ENCODE assay signal across 29 cellular contexts in genomic region chr1:195894411-195894810, GRCh38.
A peak's percentile ranks its signal among the peaks of the same experiment; 100 is the strongest.
DNase-seq lines count a peak whose midpoint lies in the region; ATAC-seq, FAIRE-seq and TF ChIP-seq lines count a peak whose summit lies in the region.
"Had no signal": no experiment of that assay in that cellular context is flagged by ENCODE, and none has a peak within 500 bp of the region (broad histone marks: within the 10 kb centered on the region; RNA-seq: fewer than 3 reads in every experiment).

No MANE protein-coding gene starts in this region.

- TF ChIP-seq POLR2A in endothelial cell of umbilical vein (IDR thresholded peaks at IDR 0.05; ENCODE audit: low read depth, low read length) = no peak
- TF ChIP-seq POLR2A in right lobe of liver (IDR thresholded peaks at IDR 0.05) = no peak

- 20% methylated on average over 1 of the region's 1 CpG for whole genome bisulfite sequencing in right lobe of liver (ENCODE audit: insufficient coverage, low coverage, low lambda C conversion rate, missing lambda C conversion rate)

- H3K27ac Mint-ChIP-seq in natural killer cell treated with Interleukin-12 subunit alpha and Interleukin-12 subunit beta and Interleukin-15 and Interleukin-18, amount 100 ng/mL, for 72 hours = no peak overlapping the region
- H3K27ac Mint-ChIP-seq: activated CD4-positive, alpha-beta T cell treated with anti-CD3 and anti-CD28 coated beads for 36 hours; CD4-positive, alpha-beta T cell; dendritic cell treated with granulocyte-macrophage colony-stimulating factor and Interleukin-4, amounts not matched to agents 40 ng/mL and 50 ng/mL, for 4 days; naive thymus-derived CD8-positive, alpha-beta T cell; stimulated activated naive CD8-positive, alpha-beta T cell treated with anti-CD3 and anti-CD28 coated beads, Interleukin-15, amount 100 ng/mL, for 72 hours; T-helper 1 cell treated with Interleukin-12 subunit alpha and Interleukin-12 subunit beta and Interleukin-4 antibody, amounts not matched to agents 30 μg/mL and 1 μg/mL, for 36 hours had no signal

- CTCF ChIA-PET in endothelial cell of umbilical vein (lab: Charles Lee) = no interaction called here

- H3K4me1 ChIP-seq in endothelial cell of umbilical vein (ENCODE audit: control insufficient read depth, extremely low read depth, insufficient read depth, low read length) = no peaks in the 10 kb centered on the region
- H3K4me1 ChIP-seq in right lobe of liver = no peaks in the 10 kb centered on the region
- H3K4me1 ChIP-seq: adrenal gland, transverse colon had no signal

- DNase-seq in Right ventricle myocardium superior (peak; percentile 32), cardiac septum (ENCODE audit: low spot score) (no peak), endothelial cell of umbilical vein (ENCODE audit: low read depth, low spot score) (peak; percentile 28), right lobe of liver (no peak)
- no peak for DNase-seq in stimulated activated CD4-positive, alpha-beta T cell treated with anti-CD3 and anti-CD28 coated beads, Interleukin-4, amount 100 ng/mL, for 1 hour
- no peak for DNase-seq in natural killer cell treated with Interleukin-12 subunit alpha and Interleukin-12 subunit beta and Interleukin-15 and Interleukin-18, amount 100 ng/mL, for 72 hours (ENCODE audit: low spot score)
- DNase-seq: 8988T; activated CD4-positive, alpha-beta T cell treated with anti-CD3 and anti-CD28 coated beads for 36 hours; activated CD8-positive, alpha-beta memory T cell treated with anti-CD3 and anti-CD28 coated beads for 24 hours; activated naive CD4-positive, alpha-beta T cell; activated T-cell treated with anti-CD3 and anti-CD28 coated beads, Interleukin-2, amount 50 U/mL, for 48 hours; caudate nucleus; CD4-positive, alpha-beta T cell; GOT3; KBM-7; left colon; midbrain; naive thymus-derived CD8-positive, alpha-beta T cell; NCI-H1436; NCI-H524; NK-92 treated with Interleukin-12 subunit alpha and Interleukin-12 subunit beta, amount 100 ng/mL, for 24 hours; stimulated activated naive CD8-positive, alpha-beta T cell treated with anti-CD3 and anti-CD28 coated beads, Interleukin-15, amount 100 ng/mL, for 72 hours; transverse colon had no signal

- POLR2A ChIA-PET in endothelial cell of umbilical vein (lab: Charles Lee) = no interaction called here

- H3K36me3 Mint-ChIP-seq in natural killer cell treated with Interleukin-12 subunit alpha and Interleukin-12 subunit beta and Interleukin-15 and Interleukin-18, amount 100 ng/mL, for 72 hours = peaks cover 6% of the 10 kb centered on the region

- H4K20me1 ChIP-seq in endothelial cell of umbilical vein (replicated peaks; ENCODE audit: control insufficient read depth, extremely low read depth, insufficient read depth, low read length) = no peaks in the 10 kb centered on the region

- BruUV-seq in endothelial cell of umbilical vein (replicated peaks; lab: Mats Ljungman, UMichigan) = no TSS peak

- H3K36me3 ChIP-seq in endothelial cell of umbilical vein (ENCODE audit: control insufficient read depth in 2 of 2, extremely low read depth in 1 of 2, insufficient read depth in 2 of 2, low read length in 2 of 2) = no peaks in the 10 kb centered on the region
- no peaks in the 10 kb centered on the region for H3K36me3 ChIP-seq in right lobe of liver
- H3K36me3 ChIP-seq: adrenal gland, transverse colon had no signal

- H3K4me3 ChIP-seq in endothelial cell of umbilical vein (replicated peaks in 1 of 3; ENCODE audit: insufficient read depth in 1 of 3, low read depth in 1 of 3, low read length in 3 of 3) (no peak overlapping the region), right lobe of liver (no peak overlapping the region)
- H3K4me3 ChIP-seq: adrenal gland, transverse colon had no signal

- H3K4me1 Mint-ChIP-seq in natural killer cell treated with Interleukin-12 subunit alpha and Interleukin-12 subunit beta and Interleukin-15 and Interleukin-18, amount 100 ng/mL, for 72 hours (ENCODE audit: low read depth in 2 of 2) = no peaks in the 10 kb centered on the region
- H3K4me1 Mint-ChIP-seq: activated CD4-positive, alpha-beta T cell treated with anti-CD3 and anti-CD28 coated beads for 36 hours; naive thymus-derived CD8-positive, alpha-beta T cell; stimulated activated naive CD8-positive, alpha-beta T cell treated with anti-CD3 and anti-CD28 coated beads, Interleukin-15, amount 100 ng/mL, for 72 hours had no signal

- ATAC-seq in Right ventricle myocardium superior (ENCODE audit: poor library complexity) (peak; percentile 90), right lobe of liver (peak in 3 of 4 donors; percentile 35 to 47 (median 42)), GM18519 (IDR thresholded peaks at IDR 0.05; ENCODE audit: low FRiP score, unreplicated experiment) (no peak), GM21529 (IDR thresholded peaks at IDR 0.05; ENCODE audit: unreplicated experiment) (no peak)
- ATAC-seq in natural killer cell treated with Interleukin-12 subunit alpha and Interleukin-12 subunit beta and Interleukin-15 and Interleukin-18, amount 100 ng/mL, for 72 hours = no peak
- ATAC-seq: activated CD4-positive, alpha-beta T cell treated with anti-CD3 and anti-CD28 coated beads for 36 hours; left colon; naive thymus-derived CD8-positive, alpha-beta T cell; Panc1; stimulated activated naive CD8-positive, alpha-beta T cell treated with anti-CD3 and anti-CD28 coated beads, Interleukin-15, amount 100 ng/mL, for 72 hours had no signal

- intact Hi-C loops in Right ventricle myocardium superior (cut with DNase I) = no loop called here
- intact Hi-C loops in cardiac septum (cut with DNase I) = no loop called here
- intact Hi-C loops in endothelial cell of umbilical vein (cut with micrococcal nuclease) = no loop called here
- intact Hi-C loops in right lobe of liver (cut with DNase I) = no loop called here

- no peaks in the 10 kb centered on the region for H3K27me3 Mint-ChIP-seq in natural killer cell treated with Interleukin-12 subunit alpha and Interleukin-12 subunit beta and Interleukin-15 and Interleukin-18, amount 100 ng/mL, for 72 hours
- H3K27me3 Mint-ChIP-seq: activated CD4-positive, alpha-beta T cell treated with anti-CD3 and anti-CD28 coated beads for 36 hours; CD4-positive, alpha-beta T cell; dendritic cell treated with granulocyte-macrophage colony-stimulating factor and Interleukin-4, amounts not matched to agents 40 ng/mL and 50 ng/mL, for 4 days; stimulated activated naive CD8-positive, alpha-beta T cell treated with anti-CD3 and anti-CD28 coated beads, Interleukin-15, amount 100 ng/mL, for 72 hours had no signal

- FAIRE-seq in endothelial cell of umbilical vein (lab: Jason Lieb, UNC) = no peak

- no peak overlapping the region for H2AFZ ChIP-seq in endothelial cell of umbilical vein (ENCODE audit: low read depth, low read length)

- no peaks in the 10 kb centered on the region for H3K79me2 ChIP-seq in endothelial cell of umbilical vein (ENCODE audit: control insufficient read depth, insufficient read depth, low read length)

- no peak overlapping the region for H3K4me3 Mint-ChIP-seq in natural killer cell treated with Interleukin-12 subunit alpha and Interleukin-12 subunit beta and Interleukin-15 and Interleukin-18, amount 100 ng/mL, for 72 hours
- H3K4me3 Mint-ChIP-seq: activated CD4-positive, alpha-beta T cell treated with anti-CD3 and anti-CD28 coated beads for 36 hours; CD4-positive, alpha-beta T cell; dendritic cell treated with granulocyte-macrophage colony-stimulating factor and Interleukin-4, amounts not matched to agents 40 ng/mL and 50 ng/mL, for 4 days; naive thymus-derived CD8-positive, alpha-beta T cell; stimulated activated naive CD8-positive, alpha-beta T cell treated with anti-CD3 and anti-CD28 coated beads, Interleukin-15, amount 100 ng/mL, for 72 hours; T-helper 1 cell treated with Interleukin-12 subunit alpha and Interleukin-12 subunit beta and Interleukin-4 antibody, amounts not matched to agents 30 μg/mL and 1 μg/mL, for 36 hours had no signal

- H3K9ac ChIP-seq in endothelial cell of umbilical vein (replicated peaks; ENCODE audit: extremely low read depth, insufficient read depth, low read length) = no peak overlapping the region

- H3K27ac ChIP-seq in endothelial cell of umbilical vein (ENCODE audit: insufficient read depth, low read depth, low read length) (no peak overlapping the region), right lobe of liver (no peak overlapping the region)
- H3K27ac ChIP-seq: transverse colon had no signal

- TF ChIP-seq CTCF in endothelial cell of umbilical vein (IDR thresholded peaks at IDR 0.05; ENCODE audit: extremely low read depth in 1 of 2, insufficient read depth in 1 of 2, low read depth in 1 of 2, low read length in 2 of 2) (no peak), right lobe of liver (IDR thresholded peaks at IDR 0.05) (no peak)

- H3K27me3 ChIP-seq in endothelial cell of umbilical vein (ENCODE audit: control insufficient read depth in 2 of 2, insufficient read depth in 2 of 2, low read length in 2 of 2) (no peaks in the 10 kb centered on the region), right lobe of liver (no peaks in the 10 kb centered on the region)
- H3K27me3 ChIP-seq: adrenal gland, transverse colon had no signal

- no peak overlapping the region for H3K4me2 ChIP-seq in endothelial cell of umbilical vein (ENCODE audit: insufficient read depth, low read length)

- dilution Hi-C loops in endothelial cell of umbilical vein (cut with MboI; ENCODE audit: extremely low pct_ligation_motif_present, low sequenced_read_pairs) = no loop called here

- H3K9me3 Mint-ChIP-seq in natural killer cell treated with Interleukin-12 subunit alpha and Interleukin-12 subunit beta and Interleukin-15 and Interleukin-18, amount 100 ng/mL, for 72 hours = peaks cover 22% of the 10 kb centered on the region
- H3K9me3 Mint-ChIP-seq: dendritic cell treated with granulocyte-macrophage colony-stimulating factor and Interleukin-4, amounts not matched to agents 40 ng/mL and 50 ng/mL, for 4 days had no signal

- H3K9me1 ChIP-seq in endothelial cell of umbilical vein (replicated peaks; ENCODE audit: control insufficient read depth, extremely low read depth, insufficient read depth, low read length) = no peaks in the 10 kb centered on the region

- H3K9me3 ChIP-seq in endothelial cell of umbilical vein (replicated peaks; ENCODE audit: control insufficient read depth, insufficient read depth, low read length) = no peaks in the 10 kb centered on the region
- no peaks in the 10 kb centered on the region for H3K9me3 ChIP-seq in right lobe of liver
- H3K9me3 ChIP-seq: adrenal gland, transverse colon had no signal

TF ChIP-seq in endothelial cell of umbilical vein, 7 proteins besides CTCF, POLR2A, EP300 and RAD21 (continues in another document):
- TF ChIP-seq GATA2 (IDR thresholded peaks at IDR 0.05; ENCODE audit: insufficient read depth, insufficient read length, low read depth, low read length) = no peak
- no peak for TF ChIP-seq MAX (IDR thresholded peaks at IDR 0.05; ENCODE audit: insufficient read depth, insufficient read length)
- TF ChIP-seq FOS (IDR thresholded peaks at IDR 0.05; ENCODE audit: borderline replicate concordance, insufficient read depth, low read length) = no peak
- no peak for TF ChIP-seq EZH2 (IDR thresholded peaks at IDR 0.05; ENCODE audit: borderline replicate concordance, low read depth, low read length, severe bottlenecking)
- TF ChIP-seq JUN (IDR thresholded peaks at IDR 0.05; ENCODE audit: borderline replicate concordance, insufficient read depth, insufficient read length, low read depth) = no peak

Comparison
In these comparisons a context has a peak if more than half of its experiments do, and no peak if none do; other contexts are left out.
1. DNase-seq: peak in Right ventricle myocardium superior (single experiment) and endothelial cell of umbilical vein (single experiment); none in cardiac septum (single experiment), right lobe of liver (0 of 3), stimulated activated CD4-positive, alpha-beta T cell treated with anti-CD3 and anti-CD28 coated beads, Interleukin-4, amount 100 ng/mL, for 1 hour (single experiment) and natural killer cell treated with Interleukin-12 subunit alpha and Interleukin-12 subunit beta and Interleukin-15 and Interleukin-18, amount 100 ng/mL, for 72 hours (single experiment).
2. ATAC-seq: peak in Right ventricle myocardium superior (single experiment) and right lobe of liver (3 of 4); none in GM18519 (single experiment), GM21529 (single experiment) and natural killer cell treated with Interleukin-12 subunit alpha and Interleukin-12 subunit beta and Interleukin-15 and Interleukin-18, amount 100 ng/mL, for 72 hours (0 of 2).